ENCODE assay signal across 8 cellular contexts in the genomic region with DNA sequence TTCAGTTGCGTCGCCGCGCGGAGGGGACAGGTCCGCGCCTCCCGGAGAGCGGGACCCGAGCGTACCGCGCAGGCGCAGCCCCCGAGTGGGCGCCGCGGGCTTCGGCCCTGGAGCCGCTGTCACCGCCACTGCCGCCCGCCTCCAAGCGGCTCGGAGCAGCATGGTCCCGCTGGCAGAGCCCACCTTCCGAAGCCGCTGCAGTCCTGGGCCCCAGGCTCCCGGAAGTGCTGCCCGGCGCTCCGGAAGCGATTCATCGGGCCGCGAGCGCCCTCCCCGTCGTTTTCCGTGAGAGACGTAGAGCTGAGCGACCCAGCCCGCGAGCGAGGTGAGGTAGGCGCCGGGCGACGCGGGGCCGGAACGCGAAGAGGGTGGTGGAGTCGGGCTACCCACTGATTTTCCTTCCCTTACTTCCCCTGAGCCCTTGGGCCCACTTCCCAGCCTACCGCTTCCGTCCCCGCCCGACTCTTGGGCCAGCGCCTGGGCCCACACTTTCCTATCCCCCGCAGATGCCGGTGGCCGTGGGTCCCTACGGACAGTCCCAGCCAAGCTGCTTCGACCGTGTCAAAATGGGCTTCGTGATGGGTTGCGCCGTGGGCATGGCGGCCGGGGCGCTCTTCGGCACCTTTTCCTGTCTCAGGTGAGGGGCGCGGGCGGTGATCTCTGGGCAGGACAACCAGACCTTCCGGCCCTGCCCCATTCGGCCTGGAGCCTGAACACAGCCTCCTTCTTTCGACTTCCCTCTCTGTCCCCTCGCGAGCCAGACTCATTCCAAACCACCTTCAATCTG. TPM values are rescaled to one million over a fixed set of nuclear protein-coding genes. Genes with fewer than 3 reads are reported as not detected.
DNase-seq lines count a peak whose midpoint lies in the region; ATAC-seq and TF ChIP-seq lines count a peak whose summit lies in the region.

A gene (minus strand): TSS at position 226 of the 787 bp plus-strand sequence. CDS start 64 bp downstream, at position 162.
A gene (plus strand): TSS at position 279 of the 787 bp plus-strand sequence. CDS start 228 bp downstream, at position 507.

- no peaks in the 10 kb centered on the region for H3K27me3 ChIP-seq in A673 (replicated peaks; ENCODE audit: insufficient read depth, low read depth, low read length, poor library complexity)

- peak; percentile 47 for TF ChIP-seq CTCF in A673 (conservative IDR thresholded peaks at IDR 0.05; ENCODE audit: low read depth, low read length)

- H3K27ac ChIP-seq in A673 (ENCODE audit: low read depth, low read length, poor library complexity, severe bottlenecking) (peak within 1 kb of the TSS; percentile 89), caudate nucleus (ENCODE audit: low read depth, low read length) (peak within 1 kb of the TSS; percentile 80)

- POLR2A ChIA-PET in A673 (lab: Charles Lee; ENCODE audit: low non-redundant PET): interaction anchor here (0.6 kb wide), 2 partner anchors 28 to 91 kb away, joined by 3 read pairs; no protein-coding TSS in a partner anchor

- peaks cover 33% of the 10 kb centered on the region for H3K36me3 ChIP-seq in A673 (ENCODE audit: insufficient read depth, low read length, poor library complexity, severe bottlenecking)

- H3K9me3 ChIP-seq in A673 (ENCODE audit: low read depth, low read length, poor library complexity, severe bottlenecking): no peaks in the 10 kb centered on the region

- TSS peak; percentile 78 for BruUV-seq in A673 (replicated peaks; lab: Mats Ljungman, UMichigan)

- peak; percentile 96 for DNase-seq in A673 (ENCODE audit: low spot score)
- DNase-seq in NCI-H2227 treated with DMSO at 0.1 percent for 48 hours (lab: John Stamatoyannopoulos, UW): peak; percentile 85
- peak; percentile 69 to 78 (median 74) for DNase-seq in activated CD4-positive, CD25-positive, alpha-beta regulatory T cell (lab: John Stamatoyannopoulos, UW)
- DNase-seq in caudate nucleus (lab: John Stamatoyannopoulos, UW): peak in 60 of 61 donors; percentile 11 to 88 (median 76)
- peak; percentile 88 for DNase-seq in inferior parietal cortex (ENCODE audit: extremely low spot score)
- DNase-seq in stimulated activated CD4-positive, alpha-beta T cell treated with anti-CD3 and anti-CD28 coated beads, Interleukin-12 subunit alpha, Interleukin-12 subunit beta, amount 100 ng/mL, for 24 hours (ENCODE audit: low read depth in 2 of 2): peak; percentile 69 to 81

- ATAC-seq in GM18858 (IDR thresholded peaks at IDR 0.05; ENCODE audit: unreplicated experiment) (peak; percentile 71), HG03103 (IDR thresholded peaks at IDR 0.05; ENCODE audit: low read depth, unreplicated experiment) (peak; percentile 73)

- H3K4me1 ChIP-seq in A673 (ENCODE audit: insufficient read depth, low read length, poor library complexity, severe bottlenecking): peaks cover 28% of the 10 kb centered on the region

- peak within 1 kb of the TSS; percentile 87 for H3K4me3 ChIP-seq in A673 (ENCODE audit: low read depth, low read length, poor library complexity, severe bottlenecking)

- intact Hi-C loops in A673 (cut with micrococcal nuclease; ENCODE audit: unreplicated experiment): loop anchor here (2.0 kb wide), 1 partner anchor 83 kb away; no protein-coding TSS in a partner anchor

- CTCF ChIA-PET in A673 (lab: Charles Lee): interaction anchor here (0.6 to 0.7 kb wide), 3 partner anchors 43 to 103 kb away, joined by 3 to 4 read pairs (median 3); a partner anchor contains a TSS

RNA-seq across cellular contexts. Expression of the first gene that starts in this region (rescaled TPM):
- total RNA-seq in A673 (2021): 22.2 and 23.2 TPM in 2 replicates

RNA-seq across cellular contexts. Expression of the second gene that starts in this region (rescaled TPM):
- total RNA-seq in A673 (2021): 134 and 153 TPM in 2 replicates

Comparison
In these comparisons a context has a peak if more than half of its experiments do, and no peak if none do; other contexts are left out.
1. Peak in every context shown above with its lines: DNase-seq, ATAC-seq, H3K4me3 ChIP-seq and H3K27ac ChIP-seq.